ENCODE assay signal across 21 cellular contexts in genomic region chr13:25324100-25324499, GRCh38. TPM values are rescaled to one million over a fixed set of nuclear protein-coding genes. Genes with fewer than 3 reads are reported as not detected.
"Had no signal": no experiment of that assay in that cellular context is flagged by ENCODE, and none has a peak within 500 bp of the region (broad histone marks: within the 10 kb centered on the region; RNA-seq: fewer than 3 reads in every experiment).

No MANE protein-coding gene starts in this region.

- H3K4me2 ChIP-seq: smooth muscle cell had no signal

- H3K4me1 ChIP-seq: gastrocnemius medialis, heart right ventricle, pancreas, transverse colon, vagina had no signal

- H3K27ac Mint-ChIP-seq: stimulated activated naive CD8-positive, alpha-beta T cell treated with anti-CD3 and anti-CD28 coated beads, Interleukin-15, amount 100 ng/mL, for 72 hours had no signal

- H3K27me3 ChIP-seq: gastrocnemius medialis, heart right ventricle, pancreas, suprapubic skin, transverse colon, vagina had no signal

- H3K4me3 ChIP-seq: gastrocnemius medialis, heart right ventricle, pancreas, smooth muscle cell, suprapubic skin, transverse colon, vagina had no signal

- H3K27ac ChIP-seq: gastrocnemius medialis, heart right ventricle, pancreas, suprapubic skin, transverse colon, vagina had no signal

- H3K4me3 Mint-ChIP-seq: central memory CD8-positive, alpha-beta T cell; immature natural killer cell; naive thymus-derived CD4-positive, alpha-beta T cell; stimulated activated naive CD8-positive, alpha-beta T cell treated with anti-CD3 and anti-CD28 coated beads, Interleukin-15, amount 100 ng/mL, for 72 hours had no signal

- H3K27me3 Mint-ChIP-seq: central memory CD8-positive, alpha-beta T cell; naive thymus-derived CD4-positive, alpha-beta T cell; stimulated activated naive CD8-positive, alpha-beta T cell treated with anti-CD3 and anti-CD28 coated beads, Interleukin-15, amount 100 ng/mL, for 72 hours had no signal

- ATAC-seq: gastrocnemius medialis; heart right ventricle; naive thymus-derived CD4-positive, alpha-beta T cell; pancreas; sciatic nerve; SK-N-SH treated with all-trans-retinoic acid at 6 μM for 48 hours; stimulated activated naive CD8-positive, alpha-beta T cell treated with anti-CD3 and anti-CD28 coated beads, Interleukin-15, amount 100 ng/mL, for 72 hours had no signal

- H3K9me3 Mint-ChIP-seq: central memory CD8-positive, alpha-beta T cell; immature natural killer cell; naive thymus-derived CD4-positive, alpha-beta T cell; stimulated activated naive CD8-positive, alpha-beta T cell treated with anti-CD3 and anti-CD28 coated beads, Interleukin-15, amount 100 ng/mL, for 72 hours had no signal

- H3K9me3 ChIP-seq: gastrocnemius medialis, heart right ventricle, pancreas, suprapubic skin, transverse colon, vagina had no signal

- DNase-seq: activated gamma-delta T cell; activated T-cell treated with anti-CD3 and anti-CD28 coated beads, Interleukin-2, amount 50 U/mL, for 1 hour; aorta; effector CD4-positive, alpha-beta T cell; gastrocnemius medialis; heart right ventricle; immature natural killer cell; mesenchymal stem cell; naive thymus-derived CD4-positive, alpha-beta T cell; pancreas; stimulated activated CD4-positive, alpha-beta T cell treated with anti-CD3 and anti-CD28 coated beads, Interleukin-4, amount 100 ng/mL, for 1 hour; stimulated activated naive CD8-positive, alpha-beta T cell treated with anti-CD3 and anti-CD28 coated beads, Interleukin-15, amount 100 ng/mL, for 72 hours; T-helper 1 cell; T1000; transverse colon had no signal

- H3K4me1 Mint-ChIP-seq: central memory CD8-positive, alpha-beta T cell; immature natural killer cell; stimulated activated naive CD8-positive, alpha-beta T cell treated with anti-CD3 and anti-CD28 coated beads, Interleukin-15, amount 100 ng/mL, for 72 hours had no signal

RNA-seq across cellular contexts. Expression of gene ATP8A2, which starts 47.7 kb away (rescaled TPM):
- total RNA-seq: gastrocnemius medialis had no signal
